In genomic region chr3:129601713-129602112, GRCh38 we compare ENCODE assay signal across 1 cellular context.
TF ChIP-seq lines count a peak whose summit lies in the region.

No MANE protein-coding gene starts in this region.

TF ChIP-seq in H1, 55 proteins besides CTCF, POLR2A, EP300 and RAD21:
- TF ChIP-seq CREB1 (IDR thresholded peaks at IDR 0.05): no peak
- TF ChIP-seq SRF (IDR thresholded peaks at IDR 0.05; ENCODE audit: low read depth, low read length): no peak
- no peak for TF ChIP-seq KDM1A (IDR thresholded peaks at IDR 0.05; ENCODE audit: borderline replicate concordance, low read length)
- no peak for TF ChIP-seq BRCA1 (IDR thresholded peaks at IDR 0.05; ENCODE audit: low read depth, low read length)
- no peak for TF ChIP-seq KDM4A (IDR thresholded peaks at IDR 0.05; ENCODE audit: low read depth, low read length, severe bottlenecking)
- no peak for TF ChIP-seq YY1 (IDR thresholded peaks at IDR 0.05; ENCODE audit: low read depth, low read length)
- no peak for TF ChIP-seq TCF12 (IDR thresholded peaks at IDR 0.05; ENCODE audit: low read depth, low read length)
- no peak for TF ChIP-seq RBBP5 (IDR thresholded peaks at IDR 0.05; ENCODE audit: borderline replicate concordance, low read depth, low read length)
- TF ChIP-seq FOSL1 (IDR thresholded peaks at IDR 0.05; ENCODE audit: insufficient read depth, low read depth, low read length): no peak
- no peak for TF ChIP-seq GTF2F1 (IDR thresholded peaks at IDR 0.05; ENCODE audit: borderline replicate concordance, low read depth, low read length)
- no peak for TF ChIP-seq ZNF274 (IDR thresholded peaks at IDR 0.05; ENCODE audit: borderline replicate concordance, extremely low read depth, low read length)
- no peak for TF ChIP-seq JUN (IDR thresholded peaks at IDR 0.05; ENCODE audit: low read depth, low read length)
- TF ChIP-seq CBX5 (IDR thresholded peaks at IDR 0.05; ENCODE audit: low read depth, low read length): no peak
- TF ChIP-seq GABPA (IDR thresholded peaks at IDR 0.05; ENCODE audit: borderline replicate concordance, insufficient read depth, low read length): no peak
- no peak for TF ChIP-seq CHD1 (IDR thresholded peaks at IDR 0.05; ENCODE audit: low read depth, low read length)
- no peak for TF ChIP-seq SAP30 (IDR thresholded peaks at IDR 0.05; ENCODE audit: insufficient read depth, insufficient replicate concordance, low read length)
